ENCODE assay signal across 29 cellular contexts in the genomic region with DNA sequence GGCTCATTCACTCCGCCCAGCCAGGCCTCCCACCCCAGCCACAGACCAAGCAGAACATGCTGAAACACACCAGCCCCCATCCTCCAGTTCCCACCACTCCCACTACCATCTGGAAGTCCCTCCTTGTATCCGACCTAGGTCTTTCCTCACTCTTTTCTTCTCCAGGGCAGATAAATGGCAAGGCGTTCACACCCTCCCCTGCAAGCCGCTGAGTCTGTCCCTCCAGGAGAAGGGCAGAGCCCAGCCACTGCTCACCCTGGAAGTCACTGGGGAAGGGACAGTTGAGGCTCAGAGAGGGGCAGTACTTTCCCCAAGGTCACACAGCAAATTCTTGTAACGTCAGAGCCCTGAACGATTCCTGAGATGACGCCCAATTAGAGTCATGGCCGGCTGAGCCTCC.
"Had no signal": no experiment of that assay in that cellular context is flagged by ENCODE, and none has a peak within 500 bp of the region (broad histone marks: within the 10 kb centered on the region; RNA-seq: fewer than 3 reads in every experiment).

No MANE protein-coding gene starts in this region.

- ATAC-seq: activated T-cell treated with anti-CD3 and anti-CD28 coated beads, Interleukin-2, amount 50 U/mL, for 72 hours; esophagus mucosa had no signal

- H3K4me3 Mint-ChIP-seq: activated CD4-positive, alpha-beta memory T cell treated with anti-CD3 and anti-CD28 coated beads, Interleukin-2, amount 10 ng/mL, durations not matched to agents 7 days and 5 days; activated CD4-positive, alpha-beta T cell treated with anti-CD3 and anti-CD28 coated beads, Interleukin-2, amount 10 ng/mL, durations not matched to agents 7 days and 5 days; activated naive CD8-positive, alpha-beta T cell; activated T-cell treated with anti-CD3 and anti-CD28 coated beads, Interleukin-2, amount 50 U/mL, for 24 hours; activated T-cell treated with anti-CD3 and anti-CD28 coated beads, Interleukin-2, amount 50 U/mL, for 72 hours; central memory CD8-positive, alpha-beta T cell; dendritic cell treated with granulocyte-macrophage colony-stimulating factor and Interleukin-4, amounts not matched to agents 40 ng/mL and 50 ng/mL, for 4 days; endodermal cell had no signal

- H3K36me3 ChIP-seq: brain microvascular endothelial cell had no signal

- H3K36me3 Mint-ChIP-seq: activated naive CD8-positive, alpha-beta T cell had no signal

- H3K27ac ChIP-seq: brain microvascular endothelial cell, coronary artery, dorsolateral prefrontal cortex had no signal

- DNase-seq: activated CD4-positive, alpha-beta memory T cell treated with anti-CD3 and anti-CD28 coated beads, Interleukin-2, amount 10 ng/mL, durations not matched to agents 7 days and 5 days; activated CD4-positive, alpha-beta T cell treated with anti-CD3 and anti-CD28 coated beads for 1 hour; activated CD4-positive, alpha-beta T cell treated with anti-CD3 and anti-CD28 coated beads for 4 hours; activated CD4-positive, alpha-beta T cell treated with anti-CD3 and anti-CD28 coated beads, Interleukin-2, amount 10 ng/mL, durations not matched to agents 7 days and 5 days; activated CD4-positive, alpha-beta T cell treated with anti-CD3 and anti-CD28 coated beads, Interleukin-2, amount 50 U/mL, for 4 hours; activated CD8-positive, alpha-beta memory T cell treated with anti-CD3 and anti-CD28 coated beads, Interleukin-2, amount 50 U/mL, for 48 hours; activated gamma-delta T cell; activated naive CD4-positive, alpha-beta T cell; activated naive CD4-positive, alpha-beta T cell treated with anti-CD3 and anti-CD28 coated beads, Interleukin-2, amount 50 U/mL, for 16 hours; activated T-cell treated with anti-CD3 and anti-CD28 coated beads for 4 hours; activated T-cell treated with anti-CD3 and anti-CD28 coated beads, Interleukin-2, amount 50 U/mL, for 24 hours; activated T-cell treated with anti-CD3 and anti-CD28 coated beads, Interleukin-2, amount 50 U/mL, for 72 hours; amniotic stem cell; anterior cingulate cortex; brain microvascular endothelial cell; dorsolateral prefrontal cortex; effector memory CD4-positive, alpha-beta T cell; endodermal cell; foreskin fibroblast; head of caudate nucleus; T-helper 2 cell had no signal

- H3K27ac Mint-ChIP-seq: activated CD4-positive, alpha-beta memory T cell treated with anti-CD3 and anti-CD28 coated beads, Interleukin-2, amount 10 ng/mL, durations not matched to agents 7 days and 5 days; activated CD4-positive, alpha-beta T cell treated with anti-CD3 and anti-CD28 coated beads, Interleukin-2, amount 10 ng/mL, durations not matched to agents 7 days and 5 days; activated naive CD8-positive, alpha-beta T cell; activated T-cell treated with anti-CD3 and anti-CD28 coated beads, Interleukin-2, amount 50 U/mL, for 24 hours; activated T-cell treated with anti-CD3 and anti-CD28 coated beads, Interleukin-2, amount 50 U/mL, for 72 hours; dendritic cell treated with granulocyte-macrophage colony-stimulating factor and Interleukin-4, amounts not matched to agents 40 ng/mL and 50 ng/mL, for 4 days; endodermal cell had no signal

- H3K27me3 ChIP-seq: brain microvascular endothelial cell had no signal

- FAIRE-seq: astrocyte, bronchial epithelial cell, frontal cortex had no signal

- H3K4me1 Mint-ChIP-seq: activated CD4-positive, alpha-beta memory T cell treated with anti-CD3 and anti-CD28 coated beads, Interleukin-2, amount 10 ng/mL, durations not matched to agents 7 days and 5 days; activated CD4-positive, alpha-beta T cell treated with anti-CD3 and anti-CD28 coated beads, Interleukin-2, amount 10 ng/mL, durations not matched to agents 7 days and 5 days; central memory CD8-positive, alpha-beta T cell; endodermal cell had no signal

- H3K9me3 Mint-ChIP-seq: activated CD4-positive, alpha-beta memory T cell treated with anti-CD3 and anti-CD28 coated beads, Interleukin-2, amount 10 ng/mL, durations not matched to agents 7 days and 5 days; activated CD4-positive, alpha-beta T cell treated with anti-CD3 and anti-CD28 coated beads, Interleukin-2, amount 10 ng/mL, durations not matched to agents 7 days and 5 days; activated T-cell treated with anti-CD3 and anti-CD28 coated beads, Interleukin-2, amount 50 U/mL, for 24 hours; activated T-cell treated with anti-CD3 and anti-CD28 coated beads, Interleukin-2, amount 50 U/mL, for 72 hours; central memory CD8-positive, alpha-beta T cell; dendritic cell treated with granulocyte-macrophage colony-stimulating factor and Interleukin-4, amounts not matched to agents 40 ng/mL and 50 ng/mL, for 4 days; endodermal cell had no signal

- H3K4me3 ChIP-seq: coronary artery, dorsolateral prefrontal cortex had no signal
